ENCODE assay signal across 12 cellular contexts in genomic region chr1:219771039-219771438, GRCh38.
DNase-seq lines count a peak whose midpoint lies in the region; ATAC-seq and TF ChIP-seq lines count a peak whose summit lies in the region.
"Had no signal": no experiment of that assay in that cellular context is flagged by ENCODE, and none has a peak within 500 bp of the region (broad histone marks: within the 10 kb centered on the region; RNA-seq: fewer than 3 reads in every experiment).

No MANE protein-coding gene starts in this region.

- H3K27ac ChIP-seq in right cardiac atrium (ENCODE audit: low read length) (no peak overlapping the region), SK-N-SH (ENCODE audit: low read depth in 2 of 2, low read length in 1 of 2) (peak overlapping the region in 1 of 2 experiments; percentile 44; a peak in 2 of 4 replicates)
- H3K27ac ChIP-seq: thyroid gland had no signal

- CTCF ChIA-PET in SK-N-SH (lab: Yijun Ruan, JAX): no interaction called here

- no peak overlapping the region for H2AFZ ChIP-seq in SK-N-SH (ENCODE audit: low read depth)

- H3K9me3 ChIP-seq in right cardiac atrium (ENCODE audit: control insufficient read depth, low read length) (no peaks in the 10 kb centered on the region), SK-N-SH (no peaks in the 10 kb centered on the region)
- H3K9me3 ChIP-seq: thyroid gland had no signal

- TF ChIP-seq EP300 in SK-N-SH (IDR thresholded peaks at IDR 0.05; ENCODE audit: borderline replicate concordance in 1 of 2, low read depth in 1 of 2, low read length in 1 of 2): peak in 1 of 2 experiments; percentile 41; a peak in 1 of 4 replicates

- no peak for TF ChIP-seq CTCF in SK-N-SH (IDR thresholded peaks at IDR 0.05)

- no peak overlapping the region for H3K9ac ChIP-seq in SK-N-SH

- H3K4me2 ChIP-seq in SK-N-SH: no peak overlapping the region

- H4K20me1 ChIP-seq in SK-N-SH (ENCODE audit: insufficient read depth): no peaks in the 10 kb centered on the region

- H3K9me2 ChIP-seq in SK-N-SH: no peaks in the 10 kb centered on the region

- H3K27me3 ChIP-seq in right cardiac atrium (ENCODE audit: control insufficient read depth, insufficient read depth) (no peaks in the 10 kb centered on the region), SK-N-SH (ENCODE audit: insufficient read depth) (no peaks in the 10 kb centered on the region)
- H3K27me3 ChIP-seq: thyroid gland had no signal

- no peaks in the 10 kb centered on the region for H3K36me3 ChIP-seq in SK-N-SH (replicated peaks in 1 of 2; ENCODE audit: control insufficient read depth in 1 of 2, insufficient read depth in 2 of 2, low read length in 1 of 2)
- H3K36me3 ChIP-seq: thyroid gland had no signal

- ATAC-seq in right cardiac atrium (peak; percentile 45 to 63), left ventricle myocardium superior (no peak), HG03565 (IDR thresholded peaks at IDR 0.05; ENCODE audit: unreplicated experiment) (no peak)
- ATAC-seq: activated T-cell treated with anti-CD3 and anti-CD28 coated beads, Interleukin-2, amount 50 U/mL, for 4 hours; natural killer cell had no signal

- POLR2A ChIA-PET in SK-N-SH (lab: Yijun Ruan, JAX): no interaction called here

- no peaks in the 10 kb centered on the region for H3K79me2 ChIP-seq in SK-N-SH (ENCODE audit: insufficient read depth)

- no peak for TF ChIP-seq RAD21 in SK-N-SH (IDR thresholded peaks at IDR 0.05; ENCODE audit: low read length)

- H3K4me3 ChIP-seq in right cardiac atrium (ENCODE audit: low read length) (no peak overlapping the region), SK-N-SH (ENCODE audit: low read depth in 2 of 2, low read length in 1 of 2) (no peak overlapping the region)
- H3K4me3 ChIP-seq: thyroid gland had no signal

- H3K4me1 ChIP-seq in right cardiac atrium (ENCODE audit: control insufficient read depth, insufficient read depth, low read length) (no peaks in the 10 kb centered on the region), SK-N-SH (ENCODE audit: control insufficient read depth in 1 of 2, insufficient read depth in 2 of 2, low read depth in 1 of 2, low read length in 1 of 2) (peaks cover 0 to 4% of the 10 kb centered on the region in 2 experiments; a peak in 1 of 4 replicates)
- H3K4me1 ChIP-seq: thyroid gland had no signal

- WGBS in right cardiac atrium: 60% methylated on average over 4 of the region's 4 CpGs
- WGBS in SK-N-SH (ENCODE audit: low lambda C conversion rate): 31% methylated on average over 3 of the region's 4 CpGs

- DNase-seq in right cardiac atrium (no peak), left ventricle myocardium superior (no peak), SK-N-SH (no peak), fibroblast of the conjunctiva (ENCODE audit: low read depth) (peak; percentile 73), NK-92 (lab: John Stamatoyannopoulos, UW; ENCODE audit: unreplicated experiment) (no peak), occipital lobe (lab: John Stamatoyannopoulos, UW) (no peak), hippocampal formation (lab: John Stamatoyannopoulos, UW) (no peak)
- DNase-seq: activated T-cell treated with anti-CD3 and anti-CD28 coated beads, Interleukin-2, amount 50 U/mL, for 4 hours; natural killer cell; NCI-H82; thyroid gland had no signal

- H3F3A ChIP-seq in SK-N-SH (replicated peaks; ENCODE audit: insufficient read depth): peaks cover 7% of the 10 kb centered on the region

- intact Hi-C loops in right cardiac atrium (cut with DNase I): no loop called here
- intact Hi-C loops in left ventricle myocardium superior (cut with micrococcal nuclease): no loop called here

TF ChIP-seq in SK-N-SH, 30 proteins besides CTCF, POLR2A, EP300 and RAD21:
- no peak for TF ChIP-seq YY1 (IDR thresholded peaks at IDR 0.05; ENCODE audit: low read depth)
- no peak for TF ChIP-seq EZH2phosphoT487 (IDR thresholded peaks at IDR 0.05; ENCODE audit: borderline replicate concordance, low read depth)
- TF ChIP-seq TCF12 (IDR thresholded peaks at IDR 0.05): peak; percentile 83
- peak; percentile 95 for TF ChIP-seq RXRA (IDR thresholded peaks at IDR 0.05; ENCODE audit: borderline replicate concordance, low read depth)
- peak; percentile 55; the same call in 1 of the 2 replicates for TF ChIP-seq POLR2AphosphoS5 (IDR thresholded peaks at IDR 0.05; ENCODE audit: low read depth, low read length)
- peak; percentile 94 for TF ChIP-seq PBX3 (IDR thresholded peaks at IDR 0.05)
- no peak for TF ChIP-seq SIN3A (IDR thresholded peaks at IDR 0.05; ENCODE audit: borderline replicate concordance, low read depth, low read length)
- peak; percentile 89 for TF ChIP-seq FOSL2 (IDR thresholded peaks at IDR 0.05; ENCODE audit: borderline replicate concordance, low read depth)
- peak; percentile 82; the same call in 1 of the 2 replicates for TF ChIP-seq MAX (IDR thresholded peaks at IDR 0.05; ENCODE audit: low read depth)
- 0 out of 2 replicates have a peak, but pooled peaks have one; percentile 31 for TF ChIP-seq REST (IDR thresholded peaks at IDR 0.05; ENCODE audit: low read depth, low read length)
- no peak for TF ChIP-seq RFX5 (IDR thresholded peaks at IDR 0.05; ENCODE audit: low read length)
- TF ChIP-seq NFIC (IDR thresholded peaks at IDR 0.05; ENCODE audit: borderline replicate concordance): peak; percentile 66; the same call in 1 of the 2 replicates
- peak; percentile 70 for TF ChIP-seq JUND (IDR thresholded peaks at IDR 0.05)
TF ChIP-seq in SK-N-SH: peak in this region for 9.

Comparison
In these comparisons a context has a peak if more than half of its experiments do, and no peak if none do; other contexts are left out.
1. ATAC-seq: peak in right cardiac atrium (2 of 2); none in left ventricle myocardium superior (single experiment) and HG03565 (single experiment).